In the genomic region with DNA sequence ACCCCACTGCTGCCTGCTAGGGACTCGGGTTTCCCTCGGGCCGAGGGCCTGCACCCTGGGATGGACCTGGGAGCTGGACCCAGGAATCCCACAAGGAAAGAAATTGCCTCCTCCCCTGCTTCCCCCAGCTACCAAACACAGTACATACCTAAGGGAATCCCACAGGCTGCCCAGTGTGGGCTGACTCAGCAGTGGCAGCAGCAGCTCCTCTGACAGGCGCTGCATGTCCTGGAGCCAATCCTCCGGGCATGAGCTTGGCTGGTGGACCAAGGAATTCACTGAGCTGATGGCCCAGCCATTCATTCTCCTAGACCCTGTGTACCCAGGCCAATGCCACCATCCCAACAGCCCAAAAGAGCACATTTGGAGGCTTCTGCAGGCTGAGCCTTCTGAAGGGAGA, we compare ENCODE assay signal across 19 cellular contexts. TPM values are rescaled to one million over a fixed set of nuclear protein-coding genes. Genes with fewer than 3 reads are reported as not detected.
A peak's percentile ranks its signal among the peaks of the same experiment; 100 is the strongest.
DNase-seq lines count a peak whose midpoint lies in the region; ATAC-seq and TF ChIP-seq lines count a peak whose summit lies in the region.
"Had no signal": no experiment of that assay in that cellular context is flagged by ENCODE, and none has a peak within 500 bp of the region (broad histone marks: within the 10 kb centered on the region; RNA-seq: fewer than 3 reads in every experiment).

No MANE protein-coding gene starts in this region.

- ATAC-seq in upper lobe of right lung: peak; percentile 7

- H3K36me3 ChIP-seq in adipocyte (ENCODE audit: control insufficient read depth, insufficient read depth, low read length, severe bottlenecking): peaks cover 46% of the 10 kb centered on the region
- peaks cover 27% of the 10 kb centered on the region for H3K36me3 ChIP-seq in upper lobe of right lung
- peaks cover 12% of the 10 kb centered on the region for H3K36me3 ChIP-seq in A673 (ENCODE audit: insufficient read depth, low read length, poor library complexity, severe bottlenecking)

- TF ChIP-seq CTCF in upper lobe of right lung (IDR thresholded peaks at IDR 0.05): no peak
- no peak for TF ChIP-seq CTCF in A673 (conservative IDR thresholded peaks at IDR 0.05; ENCODE audit: low read depth, low read length)

- H3K4me3 ChIP-seq in adipocyte (ENCODE audit: low read length): no peak overlapping the region
- H3K4me3 ChIP-seq in upper lobe of right lung: no peak overlapping the region
- no peak overlapping the region for H3K4me3 ChIP-seq in A673 (ENCODE audit: low read depth, low read length, poor library complexity, severe bottlenecking)
- H3K4me3 ChIP-seq: SJSA1 had no signal

- H3K9ac ChIP-seq in adipocyte (ENCODE audit: low read length): no peak overlapping the region

- H3K27me3 ChIP-seq in adipocyte (replicated peaks; ENCODE audit: control insufficient read depth, insufficient read depth, low read length) (no peaks in the 10 kb centered on the region), upper lobe of right lung (no peaks in the 10 kb centered on the region), A673 (replicated peaks; ENCODE audit: insufficient read depth, low read depth, low read length, poor library complexity) (no peaks in the 10 kb centered on the region)
- H3K27me3 ChIP-seq: SJSA1 had no signal

- DNase-seq in M059J (ENCODE audit: low read depth): peak; percentile 32
- DNase-seq in adipocyte (ENCODE audit: low read depth): peak; percentile 19
- peak; percentile 33 for DNase-seq in iris pigment epithelial cell (ENCODE audit: low read depth)
- DNase-seq in upper lobe of right lung: no peak
- no peak for DNase-seq in A673 (ENCODE audit: low spot score)
- DNase-seq in UCSD-AML1 (lab: John Stamatoyannopoulos, UW; ENCODE audit: unreplicated experiment): no peak
- no peak for DNase-seq in activated T-cell treated with anti-CD3 and anti-CD28 coated beads for 4 hours
- DNase-seq: AML-193, DMS79, H7, Karpas-422, MM.1S, NCI-H1092, NCI-H1436 treated with DMSO at 0.1 percent for 48 hours, NCI-H2029, OCI-M1, RPMI8226 had no signal

- POLR2A ChIA-PET in A673 (lab: Charles Lee; ENCODE audit: low non-redundant PET): no interaction called here

- no peak overlapping the region for H3K27ac ChIP-seq in upper lobe of right lung
- H3K27ac ChIP-seq in A673 (ENCODE audit: low read depth, low read length, poor library complexity, severe bottlenecking): no peak overlapping the region
- H3K27ac ChIP-seq: C4-2B, SJSA1 had no signal

- intact Hi-C loops in upper lobe of right lung (cut with DNase I) (no loop called here), A673 (cut with micrococcal nuclease; ENCODE audit: unreplicated experiment) (no loop called here)

- H3K9me3 ChIP-seq in adipocyte (ENCODE audit: control insufficient read depth, low read length) (no peaks in the 10 kb centered on the region), upper lobe of right lung (no peaks in the 10 kb centered on the region), A673 (ENCODE audit: low read depth, low read length, poor library complexity, severe bottlenecking) (no peaks in the 10 kb centered on the region)
- H3K9me3 ChIP-seq: SJSA1 had no signal

- H3K4me1 ChIP-seq in adipocyte (ENCODE audit: control insufficient read depth, insufficient read depth, low read length) (no peaks in the 10 kb centered on the region), upper lobe of right lung (no peaks in the 10 kb centered on the region), A673 (ENCODE audit: insufficient read depth, low read length, poor library complexity, severe bottlenecking) (no peaks in the 10 kb centered on the region)
- H3K4me1 ChIP-seq: SJSA1 had no signal

- BruUV-seq in A673 (replicated peaks; lab: Mats Ljungman, UMichigan): no TSS peak

- CTCF ChIA-PET in A673 (lab: Charles Lee): interaction anchor here (0.6 kb wide), 1 partner anchor 34 kb away, joined by 3 read pairs; no protein-coding TSS in a partner anchor

RNA-seq across cellular contexts. Expression of a gene that starts 9.5 kb away (rescaled TPM):
- not detected in 2 replicates for total RNA-seq in M059J (2014; rRNA removed; shearing (Covaris generic))
- 15.1 TPM for total RNA-seq in upper lobe of right lung
- 3.8 and 5.4 TPM in 2 replicates for total RNA-seq in A673 (2021)

RNA-seq across cellular contexts. Expression of a gene that starts 21.0 kb away (rescaled TPM):
- 15.9 and 23.6 TPM in 2 replicates for total RNA-seq in M059J (2014; rRNA removed; shearing (Covaris generic))
- 24.9 TPM for total RNA-seq in upper lobe of right lung
- 68.7 and 69.8 TPM in 2 replicates for total RNA-seq in A673 (2021)

RNA-seq across cellular contexts. Expression of a gene that starts 29.4 kb away (rescaled TPM):
- 3.7 and 6.1 TPM in 2 replicates for total RNA-seq in M059J (2014; rRNA removed; shearing (Covaris generic))
- total RNA-seq in upper lobe of right lung (0.67 TPM), A673 (2021) (4.3 and 5.6 TPM in 2 replicates)

RNA-seq across cellular contexts. Expression of a gene that starts 35.9 kb away (rescaled TPM):
- 5.3 and 8.7 TPM in 2 replicates for total RNA-seq in M059J (2014; rRNA removed; shearing (Covaris generic))
- total RNA-seq in upper lobe of right lung: 22.6 TPM
- total RNA-seq in A673 (2021): 26.0 and 32.5 TPM in 2 replicates

Comparison
In these comparisons a context has a peak if more than half of its experiments do, and no peak if none do; other contexts are left out.
1. DNase-seq: peak in M059J (single experiment), adipocyte (single experiment) and iris pigment epithelial cell (single experiment); none in upper lobe of right lung (single experiment), A673 (single experiment), UCSD-AML1 (single experiment) and activated T-cell treated with anti-CD3 and anti-CD28 coated beads for 4 hours (single experiment).